In genomic region chr17:19470529-19471261, GRCh38 we compare ENCODE assay signal across 10 cellular contexts. TPM values are rescaled to one million over a fixed set of nuclear protein-coding genes. Genes with fewer than 3 reads are reported as not detected.
DNase-seq lines count a peak whose midpoint lies in the region; ATAC-seq, FAIRE-seq and TF ChIP-seq lines count a peak whose summit lies in the region.
"Had no signal": no experiment of that assay in that cellular context is flagged by ENCODE, and none has a peak within 500 bp of the region (broad histone marks: within the 10 kb centered on the region; RNA-seq: fewer than 3 reads in every experiment).

No MANE protein-coding gene starts in this region.

- H3K4me3 ChIP-seq in mucosa of rectum (ENCODE audit: low read length in 2 of 2) (peak overlapping the region; percentile 22 to 26), spleen (no peak overlapping the region)
- H3K4me3 ChIP-seq: BLaER1 had no signal

- TF ChIP-seq CTCF in 22Rv1 (IDR thresholded peaks at IDR 0.05) = no peak
- no peak for TF ChIP-seq CTCF in spleen (IDR thresholded peaks at IDR 0.05 in 8 of 11, conservative IDR thresholded peaks at IDR 0.05 in 3 of 11)

- H3K36me3 ChIP-seq in mucosa of rectum (ENCODE audit: control insufficient read depth in 2 of 2, insufficient read depth in 2 of 2, low read length in 2 of 2) (no peaks in the 10 kb centered on the region), spleen (no peaks in the 10 kb centered on the region)
- H3K36me3 ChIP-seq: BLaER1 had no signal

- ATAC-seq in GM21528 (IDR thresholded peaks at IDR 0.05; ENCODE audit: low FRiP score, unreplicated experiment) (no peak), GM21447 (IDR thresholded peaks at IDR 0.05; ENCODE audit: unreplicated experiment) (no peak)

- peak overlapping the region in 1 of 2 donors; percentile 50 for H3K9ac ChIP-seq in mucosa of rectum (ENCODE audit: low read depth in 1 of 2, low read length in 2 of 2)
- H3K9ac ChIP-seq: BLaER1 had no signal

- intact Hi-C loops in spleen (cut with DNase I; ENCODE audit: low total_unique reads) = no loop called here

- H3K27me3 ChIP-seq in mucosa of rectum (ENCODE audit: control insufficient read depth in 2 of 2, insufficient read depth in 2 of 2, low read length in 2 of 2) (no peaks in the 10 kb centered on the region), spleen (replicated peaks in 1 of 7) (no peaks in the 10 kb centered on the region)
- H3K27me3 ChIP-seq: BLaER1 had no signal

- DNase-seq in NCI-H146 (lab: John Stamatoyannopoulos, UW) (peak; percentile 76), NCI-H1436 treated with DMSO at 0.1 percent for 48 hours (lab: John Stamatoyannopoulos, UW) (no peak), spleen (no peak)
- DNase-seq: activated effector memory CD4-positive, alpha-beta T cell treated with Interleukin-2 at 50 U/mL for 16 hours had no signal

- FAIRE-seq in endometrium (lab: Jason Lieb, UNC) = peak; percentile 63

- WGBS in spleen, 5 donors = 70 to 83% (median 79%) methylated on average over 29 of the region's 29 CpGs

- H3K27ac ChIP-seq in 22Rv1 = peak overlapping the region; percentile 43
- H3K27ac ChIP-seq in mucosa of rectum (ENCODE audit: low read depth in 2 of 2, low read length in 2 of 2) = peak overlapping the region; percentile 79 to 80
- H3K27ac ChIP-seq in spleen = no peak overlapping the region
- H3K27ac ChIP-seq: BLaER1 had no signal

- H3K9me3 ChIP-seq in mucosa of rectum (ENCODE audit: control insufficient read depth in 2 of 2, low read length in 2 of 2) (no peaks in the 10 kb centered on the region), spleen (no peaks in the 10 kb centered on the region)

- no peak for TF ChIP-seq POLR2A in spleen (IDR thresholded peaks at IDR 0.05)

- H3K4me1 ChIP-seq in mucosa of rectum (ENCODE audit: control insufficient read depth in 2 of 2, insufficient read depth in 2 of 2, low read length in 2 of 2) = no peaks in the 10 kb centered on the region
- H3K4me1 ChIP-seq in spleen = peaks cover 0 to 1% (median 0%) of the 10 kb centered on the region in 6 donors
- H3K4me1 ChIP-seq: BLaER1 had no signal

RNA-seq across cellular contexts. Expression of gene RNF112, which starts 59.7 kb away (rescaled TPM):
- 1 to 10 TPM; 2.3 to 7.6 (median 2.7) TPM for total RNA-seq in spleen
- 1 to 10 TPM; 1.3 to 5.9 (median 2.2) TPM for polyA plus RNA-seq in spleen

Comparison
In these comparisons a context has a peak if more than half of its experiments do, and no peak if none do; other contexts are left out.
1. H3K27ac ChIP-seq: peak in 22Rv1 (single experiment) and mucosa of rectum (2 of 2); none in spleen (0 of 8).
2. H3K4me3 ChIP-seq: peak in mucosa of rectum (2 of 2); none in spleen (0 of 8).